25 cellular contexts compared by ENCODE assay signal in the genomic region with DNA sequence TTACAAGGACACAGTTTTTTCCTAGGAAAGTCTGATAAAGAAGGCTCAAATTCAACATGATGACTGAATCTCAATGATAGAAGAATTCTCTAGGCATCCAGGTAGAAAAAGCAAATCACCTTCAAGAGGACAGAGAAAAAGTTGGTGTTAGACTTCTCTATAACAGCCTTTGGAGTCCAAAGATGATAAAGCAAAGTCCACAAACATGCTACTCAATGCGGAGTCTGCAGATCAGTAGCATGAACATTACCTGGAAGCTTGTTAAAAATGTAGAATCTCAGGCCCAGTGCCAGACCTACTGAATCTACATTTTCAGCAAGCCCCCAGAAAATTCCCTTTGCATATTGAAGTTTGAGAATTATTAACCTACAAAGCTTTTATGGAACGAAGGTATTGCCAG.
"Had no signal": no experiment of that assay in that cellular context is flagged by ENCODE, and none has a peak within 500 bp of the region (broad histone marks: within the 10 kb centered on the region; RNA-seq: fewer than 3 reads in every experiment).

No MANE protein-coding gene starts in this region.

- H3K9me3 ChIP-seq: neutrophil, pancreas, prostate gland, stomach, thoracic aorta, thyroid gland, tibial nerve, upper lobe of left lung, vagina had no signal

- FAIRE-seq: pancreas, urothelium cell line had no signal

- H3K27me3 ChIP-seq: neutrophil, pancreas, stomach, thyroid gland, tibial nerve, upper lobe of left lung, vagina had no signal

- H3K27ac ChIP-seq: neutrophil, pancreas, prostate gland, skin epidermis, stomach, thoracic aorta, thyroid gland, tibial nerve, upper lobe of left lung, vagina had no signal

- ATAC-seq: naive thymus-derived CD8-positive, alpha-beta T cell; natural killer cell treated with Interleukin-12 subunit alpha and Interleukin-12 subunit beta and Interleukin-15 and Interleukin-18, amount 100 ng/mL, for 72 hours; pancreas; right cardiac atrium; sciatic nerve; stimulated activated effector memory CD8-positive, alpha-beta T cell treated with anti-CD3 and anti-CD28 coated beads, Interleukin-12 subunit alpha, Interleukin-12 subunit beta, amount 100 ng/mL, for 72 hours; stimulated activated naive B cell treated with anti-CD40 and anti-IgM and Interleukin-4, amounts not matched to agents 10 μg/mL and 1 μg/mL and 100 μg/mL, for 72 hours had no signal

- H3K36me3 ChIP-seq: neutrophil, pancreas, prostate gland, stomach, thoracic aorta, thyroid gland, tibial nerve, upper lobe of left lung, vagina had no signal

- H3K4me1 ChIP-seq: pancreas, prostate gland, stomach, thyroid gland, tibial nerve, upper lobe of left lung, vagina had no signal

- DNase-seq: naive thymus-derived CD8-positive, alpha-beta T cell; nephron progenitor cell; nucleus accumbens; pancreas; right cardiac atrium; stimulated activated CD4-positive, alpha-beta T cell treated with anti-CD3 and anti-CD28 coated beads, Interleukin-15, amount 100 ng/mL, for 24 hours; stimulated activated CD4-positive, alpha-beta T cell treated with anti-CD3 and anti-CD28 coated beads, Interleukin-2, amount 100 ng/mL, for 24 hours; stimulated activated CD4-positive, alpha-beta T cell treated with anti-CD3 and anti-CD28 coated beads, Interleukin-2, amount 100 ng/mL, for 48 hours; stimulated activated CD4-positive, alpha-beta T cell treated with anti-CD3 and anti-CD28 coated beads, Interleukin-4, amount 100 ng/mL, for 24 hours; stimulated activated naive B cell treated with anti-CD40 and anti-IgM and Interleukin-4, amounts not matched to agents 10 μg/mL and 1 μg/mL and 100 μg/mL, for 72 hours; stimulated activated naive CD4-positive, alpha-beta T cell treated with Interleukin-2 at 50 U/mL for 16 hours; stomach; thyroid gland; trophoblast cell; upper lobe of left lung had no signal

- H3K4me3 ChIP-seq: pancreas, prostate gland, skin epidermis, stomach, thoracic aorta, thyroid gland, tibial nerve, upper lobe of left lung, vagina had no signal
